ENCODE assay signal across 1 cellular context in genomic region chr1:113904674-113905434, GRCh38.
TF ChIP-seq lines count a peak whose summit lies in the region.

TSS of gene AP4B1 (minus strand) at chr1:113904799. CDS start at chr1:113904717, 82 bp downstream.
TSS of gene DCLRE1B (plus strand) at chr1:113905326. CDS start at chr1:113905587, 261 bp downstream.

TF ChIP-seq in K562, 482 proteins besides CTCF, POLR2A, EP300 and RAD21 (continued from another document and continues in another):
- peak; percentile 89 for TF ChIP-seq MYC (IDR thresholded peaks at IDR 0.05; ENCODE audit: low read depth, low read length)
- TF ChIP-seq MYC (CRISPR knock-in tag; IDR thresholded peaks at IDR 0.05; ENCODE audit: borderline replicate concordance, low read depth): 0 out of 2 replicates have a peak, but pooled peaks have one; percentile 89
- TF ChIP-seq ZKSCAN8 (CRISPR knock-in tag; IDR thresholded peaks at IDR 0.05): no peak
- TF ChIP-seq DIDO1 (tag; IDR thresholded peaks at IDR 0.05; ENCODE audit: low read depth): peak; percentile 75
- TF ChIP-seq ZMIZ1 (IDR thresholded peaks at IDR 0.05; ENCODE audit: low read depth in 2 of 2, low read length in 2 of 2): peak; percentile 80 to 95
- TF ChIP-seq ZNF41 (CRISPR knock-in tag; conservative IDR thresholded peaks at IDR 0.05): no peak
- no peak for TF ChIP-seq CBX8 (IDR thresholded peaks at IDR 0.05; ENCODE audit: borderline replicate concordance, extremely low read depth, low read depth, low read length, poor library complexity, severe bottlenecking)
- peak; percentile 16; the same call in 1 of the 2 replicates for TF ChIP-seq RAD51 (IDR thresholded peaks at IDR 0.05; ENCODE audit: borderline replicate concordance, low read depth)
- TF ChIP-seq SRSF3 (IDR thresholded peaks at IDR 0.05; ENCODE audit: insufficient read depth, low read length): no peak
- peak; percentile 93 for TF ChIP-seq MTA3 (IDR thresholded peaks at IDR 0.05; ENCODE audit: borderline replicate concordance)
- no peak for TF ChIP-seq SFPQ (IDR thresholded peaks at IDR 0.05; ENCODE audit: low read depth, low read length)
- peak; percentile 60 to 75 for TF ChIP-seq E2F6 (IDR thresholded peaks at IDR 0.05; ENCODE audit: borderline replicate concordance in 1 of 2, extremely low read depth in 1 of 2, insufficient read depth in 1 of 2, insufficient read length in 1 of 2, low read depth in 1 of 2, low read length in 1 of 2, poor library complexity in 1 of 2, severe bottlenecking in 1 of 2)
- TF ChIP-seq PRDM10 (IDR thresholded peaks at IDR 0.05; ENCODE audit: partially characterized antibody): peak; percentile 79
- peak; percentile 79 for TF ChIP-seq GATAD2A (IDR thresholded peaks at IDR 0.05)
- TF ChIP-seq SAFB (IDR thresholded peaks at IDR 0.05; ENCODE audit: borderline replicate concordance, low read depth, low read length): no peak
- TF ChIP-seq CGGBP1 (CRISPR knock-in tag; IDR thresholded peaks at IDR 0.05): no peak
- TF ChIP-seq ZNF79 (CRISPR knock-in tag; IDR thresholded peaks at IDR 0.05; ENCODE audit: low read depth): no peak
- no peak for TF ChIP-seq NR4A1 (CRISPR knock-in tag; IDR thresholded peaks at IDR 0.05)
- peak; percentile 5; the same call in 1 of the 2 replicates for TF ChIP-seq NR4A1 (tag; IDR thresholded peaks at IDR 0.05)
- no peak; the same call in 1 of the 2 replicates for TF ChIP-seq MXI1 (IDR thresholded peaks at IDR 0.05; ENCODE audit: low read depth, low read length)
- TF ChIP-seq SPI1 (IDR thresholded peaks at IDR 0.05; ENCODE audit: borderline replicate concordance, low read depth, low read length): peak; percentile 85
- 0 out of 4 replicates have a peak, but pooled peaks of 1 of the 2 experiments have one; percentile 65 for TF ChIP-seq KDM4B (IDR thresholded peaks at IDR 0.05; ENCODE audit: borderline replicate concordance in 2 of 2, low read depth in 1 of 2)
- peak; percentile 98 for TF ChIP-seq PHF21A (IDR thresholded peaks at IDR 0.05; ENCODE audit: borderline replicate concordance, low read depth)
- no peak for TF ChIP-seq ZNF175 (CRISPR knock-in tag; IDR thresholded peaks at IDR 0.05; ENCODE audit: low read depth)
- TF ChIP-seq ZNF280B (CRISPR knock-in tag; IDR thresholded peaks at IDR 0.05): no peak
- peak; percentile 78; the same call in 1 of the 2 replicates for TF ChIP-seq ETS1 (conservative IDR thresholded peaks at IDR 0.05; ENCODE audit: control insufficient read depth, low read depth, low read length)
- TF ChIP-seq ZNF444 (CRISPR knock-in tag; IDR thresholded peaks at IDR 0.05): no peak
- 0 out of 2 replicates have a peak, but pooled peaks have one; percentile 46 for TF ChIP-seq SMARCE1 (IDR thresholded peaks at IDR 0.05)
- TF ChIP-seq CBX3 (IDR thresholded peaks at IDR 0.05; ENCODE audit: borderline replicate concordance in 1 of 2, low read length in 2 of 2): peak in 1 of 2 experiments; percentile 57; a peak in 2 of 3 replicates
- TF ChIP-seq CHD4 (IDR thresholded peaks at IDR 0.05; ENCODE audit: insufficient read depth, insufficient replicate concordance, low read depth, low read length, poor library complexity, severe bottlenecking): no peak
- no peak for TF ChIP-seq PHB (CRISPR knock-in tag; IDR thresholded peaks at IDR 0.05)
- TF ChIP-seq KAT7 (CRISPR knock-in tag; IDR thresholded peaks at IDR 0.05; ENCODE audit: borderline replicate concordance): peak; percentile 77; the same call in 1 of the 2 replicates
- no peak for TF ChIP-seq ZNF586 (CRISPR knock-in tag; conservative IDR thresholded peaks at IDR 0.05)
- no peak for TF ChIP-seq CEBPB (tag; IDR thresholded peaks at IDR 0.05)
- peak; percentile 91 for TF ChIP-seq PKNOX1 (IDR thresholded peaks at IDR 0.05)
- TF ChIP-seq PYGO2 (tag; IDR thresholded peaks at IDR 0.05): no peak
- no peak; the same call in 1 of the 2 replicates for TF ChIP-seq FOXK1 (CRISPR knock-in tag; IDR thresholded peaks at IDR 0.05; ENCODE audit: borderline replicate concordance)
- TF ChIP-seq BACH1 (tag; IDR thresholded peaks at IDR 0.05): no peak; the same call in 1 of the 2 replicates
- TF ChIP-seq BCLAF1 (IDR thresholded peaks at IDR 0.05; ENCODE audit: borderline replicate concordance in 1 of 2, control insufficient read depth in 1 of 2, low read depth in 2 of 2, low read length in 1 of 2): peak in 1 of 2 experiments; percentile 76; a peak in 1 of 4 replicates
- TF ChIP-seq ILF3 (IDR thresholded peaks at IDR 0.05; ENCODE audit: borderline replicate concordance): no peak
- peak; percentile 79 for TF ChIP-seq NBN (IDR thresholded peaks at IDR 0.05; ENCODE audit: low read depth)
- TF ChIP-seq CBFB (CRISPR knock-in tag; IDR thresholded peaks at IDR 0.05): peak; percentile 48; the same call in 1 of the 2 replicates
